In the genomic region with DNA sequence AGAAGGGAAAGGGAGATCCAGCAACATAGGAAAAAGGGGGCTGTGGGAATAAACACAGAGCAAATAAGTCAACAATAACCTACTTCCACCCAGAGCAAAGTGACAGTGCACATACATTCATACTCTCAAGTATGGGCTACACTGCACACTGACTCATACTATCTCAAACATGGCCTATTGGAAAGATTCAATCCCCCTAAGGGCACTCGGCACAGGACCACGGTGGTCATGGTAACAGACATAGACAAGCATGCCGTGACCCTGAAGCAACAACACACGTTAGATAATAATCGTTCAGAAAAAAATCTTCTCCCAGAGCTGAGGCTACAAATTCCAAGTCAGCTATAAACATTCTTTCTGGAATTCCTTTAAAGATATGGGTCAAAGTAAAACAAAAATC, we compare ENCODE assay signal across 11 cellular contexts. TPM values are rescaled to one million over a fixed set of nuclear protein-coding genes. Genes with fewer than 3 reads are reported as not detected.
DNase-seq lines count a peak whose midpoint lies in the region; ATAC-seq and TF ChIP-seq lines count a peak whose summit lies in the region.
"Had no signal": no experiment of that assay in that cellular context is flagged by ENCODE, and none has a peak within 500 bp of the region (broad histone marks: within the 10 kb centered on the region; RNA-seq: fewer than 3 reads in every experiment).

No MANE protein-coding gene starts in this region.

- intact Hi-C loops in MCF 10A (cut with micrococcal nuclease) = no loop called here

- no peak overlapping the region for H3K27ac ChIP-seq in WERI-Rb-1
- H3K27ac ChIP-seq: HL-60 had no signal

- no peaks in the 10 kb centered on the region for H3K9me3 ChIP-seq in WERI-Rb-1 (ENCODE audit: severe bottlenecking)

- H3K36me3 Mint-ChIP-seq in MCF 10A (ENCODE audit: insufficient read depth, unreplicated experiment) = no peaks in the 10 kb centered on the region

- H3K27ac Mint-ChIP-seq in MCF 10A (ENCODE audit: low read depth, unreplicated experiment) = no peak overlapping the region
- H3K27ac Mint-ChIP-seq: CD4-positive, alpha-beta T cell had no signal

- H3K36me3 ChIP-seq in kidney epithelial cell (ENCODE audit: control insufficient read depth, insufficient read depth, low read length) (no peaks in the 10 kb centered on the region), WERI-Rb-1 (no peaks in the 10 kb centered on the region)

- CTCF ChIA-PET in MCF 10A (lab: Yijun Ruan, JAX) = no interaction called here

- H3K9me3 Mint-ChIP-seq in MCF 10A (ENCODE audit: unreplicated experiment) = no peaks in the 10 kb centered on the region
- H3K9me3 Mint-ChIP-seq: CD4-positive, alpha-beta T cell had no signal

- peaks cover 24% of the 10 kb centered on the region for H3K4me1 Mint-ChIP-seq in MCF 10A (ENCODE audit: insufficient read depth, unreplicated experiment)

- DNase-seq in AG20443 (ENCODE audit: low spot score) = peak; percentile 39
- peak; percentile 98 for DNase-seq in M059J (ENCODE audit: low read depth)
- DNase-seq in MCF 10A (ENCODE audit: unreplicated experiment) = peak; percentile 83
- peak; percentile 73 for DNase-seq in kidney epithelial cell (ENCODE audit: low read depth)
- DNase-seq in WERI-Rb-1 = no peak
- no peak for DNase-seq in T-helper 9 cell
- DNase-seq: CD4-positive, alpha-beta T cell; occipital lobe had no signal

- POLR2A ChIA-PET in MCF 10A (lab: Yijun Ruan, JAX) = interaction anchor here (0.7 to 2.6 kb wide), 7 partner anchors 17 to 85 kb away, joined by 3 to 16 read pairs (median 4); a partner anchor contains a TSS

- ATAC-seq in GM21576 (IDR thresholded peaks at IDR 0.05; ENCODE audit: unreplicated experiment) = no peak
- no peak for ATAC-seq in HG02884 (IDR thresholded peaks at IDR 0.05; ENCODE audit: unreplicated experiment)

- H3K4me3 Mint-ChIP-seq in MCF 10A (ENCODE audit: unreplicated experiment) = no peak overlapping the region
- H3K4me3 Mint-ChIP-seq: CD4-positive, alpha-beta T cell had no signal

- no peaks in the 10 kb centered on the region for H3K27me3 Mint-ChIP-seq in MCF 10A (ENCODE audit: insufficient read depth, unreplicated experiment)
- H3K27me3 Mint-ChIP-seq: CD4-positive, alpha-beta T cell had no signal

- H3K27me3 ChIP-seq in kidney epithelial cell (ENCODE audit: control insufficient read depth, insufficient read depth, low read length) = no peaks in the 10 kb centered on the region
- H3K27me3 ChIP-seq in WERI-Rb-1 (ENCODE audit: insufficient read depth, low read depth, severe bottlenecking) = no peaks in the 10 kb centered on the region

- no peak for TF ChIP-seq CTCF in MCF 10A (IDR thresholded peaks at IDR 0.05; ENCODE audit: unreplicated experiment)
- TF ChIP-seq CTCF in kidney epithelial cell (IDR thresholded peaks at IDR 0.05; ENCODE audit: insufficient read depth, low read length, poor library complexity, severe bottlenecking) = no peak
- no peak for TF ChIP-seq CTCF in WERI-Rb-1 (IDR thresholded peaks at IDR 0.05; ENCODE audit: low read depth, low read length)

- no peak overlapping the region for H3K4me3 ChIP-seq in kidney epithelial cell (ENCODE audit: low read depth, low read length)
- no peak overlapping the region for H3K4me3 ChIP-seq in WERI-Rb-1 (ENCODE audit: low read depth, low read length)

- BruUV-seq in MCF 10A (replicated peaks; lab: Mats Ljungman, UMichigan) = no TSS peak

RNA-seq across cellular contexts. Expression of a gene that starts 16.8 kb away (rescaled TPM):
- 56.2 and 90.9 TPM in 2 replicates for total RNA-seq in M059J (2014; rRNA removed; shearing (Covaris generic))
- total RNA-seq in MCF 10A (2022) = 73.1 and 80.0 TPM in 2 replicates
- 138 and 156 TPM in 2 replicates for total RNA-seq in kidney epithelial cell

Comparison
In these comparisons a context has a peak if more than half of its experiments do, and no peak if none do; other contexts are left out.
1. DNase-seq: peak in AG20443 (single experiment), M059J (single experiment), MCF 10A (single experiment) and kidney epithelial cell (single experiment); none in WERI-Rb-1 (single experiment) and T-helper 9 cell (single experiment).